ENCODE assay signal across 8 cellular contexts in genomic region chr9:91949946-91950664, GRCh38. TPM values are rescaled to one million over a fixed set of nuclear protein-coding genes. Genes with fewer than 3 reads are reported as not detected.
DNase-seq lines count a peak whose midpoint lies in the region; ATAC-seq and TF ChIP-seq lines count a peak whose summit lies in the region.

ROR2 (minus strand) TSS chr9:91950228.

- H3K4me3 Mint-ChIP-seq in activated naive CD4-positive, alpha-beta T cell treated with anti-CD3 and anti-CD28 coated beads, Interleukin-2, amount 50 U/mL, for 24 hours, result peak within 1 kb of the TSS; percentile 30

- no peaks in the 10 kb centered on the region for H3K9me3 Mint-ChIP-seq in activated naive CD4-positive, alpha-beta T cell treated with anti-CD3 and anti-CD28 coated beads, Interleukin-2, amount 50 U/mL, for 24 hours

- peak; percentile 31 for DNase-seq in CD1c-positive myeloid dendritic cell (ENCODE audit: extremely low spot score)
- DNase-seq in NCI-H748 (lab: John Stamatoyannopoulos, UW; ENCODE audit: unreplicated experiment), result peak; percentile 83
- DNase-seq in cardiac septum (ENCODE audit: low spot score), result peak; percentile 73
- DNase-seq in prostate gland (ENCODE audit: low spot score), result peak; percentile 87
- DNase-seq in superior temporal gyrus (ENCODE audit: extremely low spot score), result no peak
- no peak for DNase-seq in NCI-H1048 (lab: John Stamatoyannopoulos, UW)

- peaks cover 8% of the 10 kb centered on the region for H3K4me1 Mint-ChIP-seq in activated naive CD4-positive, alpha-beta T cell treated with anti-CD3 and anti-CD28 coated beads, Interleukin-2, amount 50 U/mL, for 24 hours

- peak within 1 kb of the TSS; percentile 95 to 96 for H3K27ac ChIP-seq in prostate gland

- peak; percentile 79 to 97 (median 90) for TF ChIP-seq CTCF in prostate gland (IDR thresholded peaks at IDR 0.05)

- H3K27me3 Mint-ChIP-seq in activated naive CD4-positive, alpha-beta T cell treated with anti-CD3 and anti-CD28 coated beads, Interleukin-2, amount 50 U/mL, for 24 hours, result peaks cover 57% of the 10 kb centered on the region

- H3K36me3 Mint-ChIP-seq in activated naive CD4-positive, alpha-beta T cell treated with anti-CD3 and anti-CD28 coated beads, Interleukin-2, amount 50 U/mL, for 24 hours, result no peaks in the 10 kb centered on the region

- 1% methylated on average over 16 of the region's 81 CpGs for WGBS in prostate gland

- H3K27ac Mint-ChIP-seq in activated naive CD4-positive, alpha-beta T cell treated with anti-CD3 and anti-CD28 coated beads, Interleukin-2, amount 50 U/mL, for 24 hours, result no peak within 1 kb of the TSS

- peak within 1 kb of the TSS; percentile 69 to 83 for H3K4me3 ChIP-seq in prostate gland

- peaks cover 6% of the 10 kb centered on the region for H3K4me1 ChIP-seq in prostate gland (replicated peaks)

- intact Hi-C loops in cardiac septum (cut with DNase I) (loop anchor here (5.0 kb wide), 1 partner anchor 173 kb away; no protein-coding TSS in a partner anchor), prostate gland (cut with DNase I) (loop anchor here (2.0 to 10.0 kb wide), 5 partner anchors 108 to 755 kb away; partner anchors contain the start of gene SPTLC1)

- TF ChIP-seq POLR2A in prostate gland (IDR thresholded peaks at IDR 0.05), result peak; percentile 48

- ATAC-seq in GM21528 (IDR thresholded peaks at IDR 0.05; ENCODE audit: low FRiP score, unreplicated experiment), result peak; percentile 71

- H3K27me3 ChIP-seq in prostate gland (replicated peaks; ENCODE audit: insufficient read depth), result no peaks in the 10 kb centered on the region

- no peaks in the 10 kb centered on the region for H3K9me3 ChIP-seq in prostate gland

- no peaks in the 10 kb centered on the region for H3K36me3 ChIP-seq in prostate gland

RNA-seq across cellular contexts. Expression of gene ROR2, which starts in this region (rescaled TPM):
- total RNA-seq in cardiac septum (0.65 TPM), prostate gland (10 to 100 TPM; 37.2 to 43.9 TPM)

Comparison
In these comparisons a context has a peak if more than half of its experiments do, and no peak if none do; other contexts are left out.
1. RNA of gene ROR2 (total RNA-seq): 37.2 to 43.9 TPM in prostate gland; 0.65 TPM in cardiac septum (single experiment); every median in the first group is over 10 times any median in the second.
2. Peak in DNase-seq in cardiac septum; RNA of the gene not detected or under 1 TPM.
3. DNase-seq: peak in CD1c-positive myeloid dendritic cell (single experiment), NCI-H748 (single experiment) and prostate gland (single experiment); none in superior temporal gyrus (single experiment) and NCI-H1048 (single experiment).